ENCODE assay signal across 1 cellular context in genomic region chr9:131529597-131530545, GRCh38.
TF ChIP-seq lines count a peak whose summit lies in the region.

No MANE protein-coding gene starts in this region.

TF ChIP-seq in HepG2, 621 proteins besides CTCF, POLR2A, EP300 and RAD21 (continued from another document and continues in another):
- TF ChIP-seq, protein P1, sequence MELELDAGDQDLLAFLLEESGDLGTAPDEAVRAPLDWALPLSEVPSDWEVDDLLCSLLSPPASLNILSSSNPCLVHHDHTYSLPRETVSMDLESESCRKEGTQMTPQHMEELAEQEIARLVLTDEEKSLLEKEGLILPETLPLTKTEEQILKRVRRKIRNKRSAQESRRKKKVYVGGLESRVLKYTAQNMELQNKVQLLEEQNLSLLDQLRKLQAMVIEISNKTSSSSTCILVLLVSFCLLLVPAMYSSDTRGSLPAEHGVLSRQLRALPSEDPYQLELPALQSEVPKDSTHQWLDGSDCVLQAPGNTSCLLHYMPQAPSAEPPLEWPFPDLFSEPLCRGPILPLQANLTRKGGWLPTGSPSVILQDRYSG (CRISPR knock-in tag; IDR thresholded peaks at IDR 0.05): no peak
- TF ChIP-seq AHR (CRISPR knock-in tag; IDR thresholded peaks at IDR 0.05) (no peak), ZNF547 (CRISPR knock-in tag; IDR thresholded peaks at IDR 0.05) (0 out of 2 replicates have a peak, but pooled peaks have one; percentile 46), ZMYM3 (CRISPR knock-in tag; IDR thresholded peaks at IDR 0.05) (0 out of 2 replicates have a peak, but pooled peaks have one; percentile 3), NFKB2 (CRISPR knock-in tag; IDR thresholded peaks at IDR 0.05; ENCODE audit: borderline replicate concordance) (0 out of 2 replicates have a peak, but pooled peaks have one; percentile 58), TFAP4 (IDR thresholded peaks at IDR 0.05; ENCODE audit: borderline replicate concordance, low read depth) (no peak), SPEN (CRISPR knock-in tag; IDR thresholded peaks at IDR 0.05; ENCODE audit: low read depth) (peak; percentile 67), PPARG (CRISPR knock-in tag; conservative IDR thresholded peaks at IDR 0.05) (no peak), ARNTL (CRISPR knock-in tag; IDR thresholded peaks at IDR 0.05) (no peak; the same call in 1 of the 2 replicates), TAF15 (IDR thresholded peaks at IDR 0.05; ENCODE audit: low read depth, low read length, poor library complexity, severe bottlenecking) (no peak), PHF21A (CRISPR knock-in tag; IDR thresholded peaks at IDR 0.05) (no peak), ZNF230 (CRISPR knock-in tag; IDR thresholded peaks at IDR 0.05) (no peak), SYNCRIP (IDR thresholded peaks at IDR 0.05; ENCODE audit: insufficient read depth, low read depth, low read length) (no peak), ZSCAN25 (CRISPR knock-in tag; IDR thresholded peaks at IDR 0.05) (peak; percentile 97), ZNF318 (CRISPR knock-in tag; IDR thresholded peaks at IDR 0.05) (peak; percentile 12; the same call in 1 of the 2 replicates), AKAP8 (CRISPR knock-in tag; IDR thresholded peaks at IDR 0.05) (peak; percentile 77; the same call in 1 of the 2 replicates), ZSCAN29 (CRISPR knock-in tag; conservative IDR thresholded peaks at IDR 0.05) (no peak), ZNF333 (CRISPR knock-in tag; IDR thresholded peaks at IDR 0.05; ENCODE audit: borderline replicate concordance) (no peak), KDM5B (CRISPR knock-in tag; IDR thresholded peaks at IDR 0.05; ENCODE audit: borderline replicate concordance) (peak; percentile 41; the same call in 1 of the 2 replicates), ZNF274 (CRISPR knock-in tag; IDR thresholded peaks at IDR 0.05) (no peak), ZFP82 (CRISPR knock-in tag; IDR thresholded peaks at IDR 0.05; ENCODE audit: borderline replicate concordance) (no peak), PHF5A (CRISPR knock-in tag; IDR thresholded peaks at IDR 0.05; ENCODE audit: low read depth, unreplicated experiment) (no peak), MEF2D (CRISPR knock-in tag; IDR thresholded peaks at IDR 0.05) (no peak), MYNN (CRISPR knock-in tag; IDR thresholded peaks at IDR 0.05; ENCODE audit: low read depth) (no peak), SP2 (CRISPR knock-in tag; IDR thresholded peaks at IDR 0.05) (peak; percentile 23; the same call in 1 of the 2 replicates), LCORL (IDR thresholded peaks at IDR 0.05) (no peak), LCORL (CRISPR knock-in tag; IDR thresholded peaks at IDR 0.05) (peak; percentile 56; the same call in 1 of the 2 replicates), SNRNP70 (IDR thresholded peaks at IDR 0.05; ENCODE audit: low read depth, low read length) (no peak), ZNF83 (CRISPR knock-in tag; IDR thresholded peaks at IDR 0.05; ENCODE audit: borderline replicate concordance) (peak; percentile 64; the same call in 1 of the 2 replicates), HNRNPL (IDR thresholded peaks at IDR 0.05; ENCODE audit: low read depth, low read length) (peak; percentile 95), HNRNPLL (IDR thresholded peaks at IDR 0.05; ENCODE audit: low read depth, low read length, poor library complexity, severe bottlenecking) (no peak), NR2F2 (IDR thresholded peaks at IDR 0.05; ENCODE audit: borderline replicate concordance, low read depth) (no peak), HIVEP1 (CRISPR knock-in tag; IDR thresholded peaks at IDR 0.05) (0 out of 2 replicates have a peak, but pooled peaks have one; percentile 14), MTA1 (CRISPR knock-in tag; IDR thresholded peaks at IDR 0.05; ENCODE audit: borderline replicate concordance) (peak; percentile 81; the same call in 1 of the 2 replicates), KDM6A (CRISPR knock-in tag; IDR thresholded peaks at IDR 0.05; ENCODE audit: low read depth) (no peak), ZNF652 (CRISPR knock-in tag; IDR thresholded peaks at IDR 0.05; ENCODE audit: borderline replicate concordance, low read depth) (no peak), ZBTB10 (CRISPR knock-in tag; IDR thresholded peaks at IDR 0.05; ENCODE audit: borderline replicate concordance) (no peak), MTA3 (CRISPR knock-in tag; IDR thresholded peaks at IDR 0.05) (no peak)
- TF ChIP-seq, protein P2, sequence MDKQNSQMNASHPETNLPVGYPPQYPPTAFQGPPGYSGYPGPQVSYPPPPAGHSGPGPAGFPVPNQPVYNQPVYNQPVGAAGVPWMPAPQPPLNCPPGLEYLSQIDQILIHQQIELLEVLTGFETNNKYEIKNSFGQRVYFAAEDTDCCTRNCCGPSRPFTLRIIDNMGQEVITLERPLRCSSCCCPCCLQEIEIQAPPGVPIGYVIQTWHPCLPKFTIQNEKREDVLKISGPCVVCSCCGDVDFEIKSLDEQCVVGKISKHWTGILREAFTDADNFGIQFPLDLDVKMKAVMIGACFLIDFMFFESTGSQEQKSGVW (CRISPR knock-in tag; IDR thresholded peaks at IDR 0.05; ENCODE audit: borderline replicate concordance): no peak
- TF ChIP-seq, protein P3, sequence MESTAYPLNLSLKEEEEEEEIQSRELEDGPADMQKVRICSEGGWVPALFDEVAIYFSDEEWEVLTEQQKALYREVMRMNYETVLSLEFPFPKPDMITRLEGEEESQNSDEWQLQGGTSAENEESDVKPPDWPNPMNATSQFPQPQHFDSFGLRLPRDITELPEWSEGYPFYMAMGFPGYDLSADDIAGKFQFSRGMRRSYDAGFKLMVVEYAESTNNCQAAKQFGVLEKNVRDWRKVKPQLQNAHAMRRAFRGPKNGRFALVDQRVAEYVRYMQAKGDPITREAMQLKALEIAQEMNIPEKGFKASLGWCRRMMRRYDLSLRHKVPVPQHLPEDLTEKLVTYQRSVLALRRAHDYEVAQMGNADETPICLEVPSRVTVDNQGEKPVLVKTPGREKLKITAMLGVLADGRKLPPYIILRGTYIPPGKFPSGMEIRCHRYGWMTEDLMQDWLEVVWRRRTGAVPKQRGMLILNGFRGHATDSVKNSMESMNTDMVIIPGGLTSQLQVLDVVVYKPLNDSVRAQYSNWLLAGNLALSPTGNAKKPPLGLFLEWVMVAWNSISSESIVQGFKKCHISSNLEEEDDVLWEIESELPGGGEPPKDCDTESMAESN (CRISPR knock-in tag; conservative IDR thresholded peaks at IDR 0.05): no peak
- TF ChIP-seq, protein P4, sequence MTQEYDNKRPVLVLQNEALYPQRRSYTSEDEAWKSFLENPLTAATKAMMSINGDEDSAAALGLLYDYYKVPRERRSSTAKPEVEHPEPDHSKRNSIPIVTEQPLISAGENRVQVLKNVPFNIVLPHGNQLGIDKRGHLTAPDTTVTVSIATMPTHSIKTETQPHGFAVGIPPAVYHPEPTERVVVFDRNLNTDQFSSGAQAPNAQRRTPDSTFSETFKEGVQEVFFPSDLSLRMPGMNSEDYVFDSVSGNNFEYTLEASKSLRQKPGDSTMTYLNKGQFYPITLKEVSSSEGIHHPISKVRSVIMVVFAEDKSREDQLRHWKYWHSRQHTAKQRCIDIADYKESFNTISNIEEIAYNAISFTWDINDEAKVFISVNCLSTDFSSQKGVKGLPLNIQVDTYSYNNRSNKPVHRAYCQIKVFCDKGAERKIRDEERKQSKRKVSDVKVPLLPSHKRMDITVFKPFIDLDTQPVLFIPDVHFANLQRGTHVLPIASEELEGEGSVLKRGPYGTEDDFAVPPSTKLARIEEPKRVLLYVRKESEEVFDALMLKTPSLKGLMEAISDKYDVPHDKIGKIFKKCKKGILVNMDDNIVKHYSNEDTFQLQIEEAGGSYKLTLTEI (CRISPR knock-in tag; conservative IDR thresholded peaks at IDR 0.05): no peak
